ENCODE assay signal across 17 cellular contexts in the genomic region with DNA sequence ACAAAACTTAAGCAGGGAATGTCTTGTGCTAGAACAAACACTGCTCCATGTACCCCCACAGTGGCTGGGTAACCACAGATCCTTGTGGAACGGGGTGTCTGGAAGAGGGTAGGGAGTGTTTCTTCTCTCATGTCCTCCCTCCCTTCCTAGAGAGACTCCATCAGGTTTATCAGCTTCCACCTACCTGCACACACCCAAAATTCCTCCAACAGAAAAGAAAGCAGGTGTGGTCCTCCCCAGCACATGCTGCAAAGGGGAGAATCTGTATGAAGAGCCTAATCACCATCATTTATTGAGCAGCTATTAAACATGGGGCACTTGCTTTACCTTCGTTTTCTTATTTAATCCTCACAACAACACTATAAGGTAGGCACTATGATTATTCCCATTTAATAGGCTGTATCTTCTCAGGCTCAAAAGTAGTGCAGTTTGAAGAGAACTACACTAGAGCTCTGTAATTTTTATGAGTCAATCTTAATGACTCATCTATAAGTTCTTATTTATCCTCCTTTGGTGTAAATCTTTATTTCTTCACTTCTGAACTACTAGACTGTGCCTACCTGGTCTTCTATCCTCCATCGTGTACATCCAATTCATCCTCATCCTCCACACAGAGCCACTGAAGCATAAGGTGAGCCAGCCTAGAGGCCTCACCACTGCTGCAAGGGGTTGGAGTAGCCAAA. TPM values are rescaled to one million over a fixed set of nuclear protein-coding genes. Genes with fewer than 3 reads are reported as not detected.
DNase-seq lines count a peak whose midpoint lies in the region; ATAC-seq and TF ChIP-seq lines count a peak whose summit lies in the region.
"Had no signal": no experiment of that assay in that cellular context is flagged by ENCODE, and none has a peak within 500 bp of the region (broad histone marks: within the 10 kb centered on the region; RNA-seq: fewer than 3 reads in every experiment).

No MANE protein-coding gene starts in this region.

- H3K27ac Mint-ChIP-seq in HFFc6, result no peak overlapping the region

- no peaks in the 10 kb centered on the region for H4K20me1 ChIP-seq in hepatocyte (ENCODE audit: insufficient read depth, poor library complexity, severe bottlenecking)

- DNase-seq in HCEC 1CT, result peak; percentile 2
- DNase-seq in RWPE2 (ENCODE audit: low spot score), result no peak
- no peak for DNase-seq in hepatocyte (ENCODE audit: low spot score)
- DNase-seq in renal cortical epithelial cell (ENCODE audit: low read depth), result peak; percentile 4
- no peak for DNase-seq in effector memory CD4-positive, alpha-beta T cell
- no peak for DNase-seq in HFFc6
- DNase-seq: H7; Kasumi-1; NCI-H1092 treated with DMSO at 0.1 percent for 48 hours; NCI-H1694; NCI-H2081 treated with DMSO at 0.1 percent for 48 hours; NCI-H446 treated with DMSO at 0.1 percent for 48 hours; NCI-H69; NK-92 treated with Interleukin-12 subunit alpha and Interleukin-12 subunit beta, amount 100 ng/mL, for 24 hours; SIG-M5 had no signal

- no peaks in the 10 kb centered on the region for H3K79me2 ChIP-seq in hepatocyte

- WGBS in hepatocyte (ENCODE audit: low lambda C conversion rate, missing lambda C conversion rate), result 75% methylated on average over 3 of the region's 3 CpGs

- peak; percentile 69 for ATAC-seq in RWPE2 (ENCODE audit: low read depth)
- ATAC-seq in HG03159 (IDR thresholded peaks at IDR 0.05; ENCODE audit: unreplicated experiment), result no peak

- TF ChIP-seq CTCF in RWPE2 (IDR thresholded peaks at IDR 0.05; ENCODE audit: poor library complexity, severe bottlenecking) (no peak), hepatocyte (IDR thresholded peaks at IDR 0.05; ENCODE audit: poor library complexity) (no peak), HFFc6 (IDR thresholded peaks at IDR 0.05) (no peak)

- no peaks in the 10 kb centered on the region for H3K9me3 Mint-ChIP-seq in HFFc6

- peaks cover 3% of the 10 kb centered on the region for H3K27me3 Mint-ChIP-seq in HFFc6 (ENCODE audit: insufficient read depth)

- H3K36me3 Mint-ChIP-seq in HFFc6 (ENCODE audit: low read depth), result no peaks in the 10 kb centered on the region

- H3K4me1 ChIP-seq in RWPE2 (ENCODE audit: insufficient read depth, poor library complexity, severe bottlenecking) (no peaks in the 10 kb centered on the region), hepatocyte (ENCODE audit: insufficient read depth) (no peaks in the 10 kb centered on the region)
- no peaks in the 10 kb centered on the region for H3K4me1 ChIP-seq in effector memory CD4-positive, alpha-beta T cell (ENCODE audit: control insufficient read depth, insufficient read depth, low read length, poor library complexity, severe bottlenecking)

- H3K9me2 ChIP-seq in hepatocyte (replicated peaks; ENCODE audit: insufficient read depth), result no peaks in the 10 kb centered on the region

- no peak overlapping the region for H3K4me2 ChIP-seq in hepatocyte

- no peaks in the 10 kb centered on the region for H3K27me3 ChIP-seq in RWPE2 (ENCODE audit: insufficient read depth, poor library complexity, severe bottlenecking)
- no peaks in the 10 kb centered on the region for H3K27me3 ChIP-seq in hepatocyte
- no peaks in the 10 kb centered on the region for H3K27me3 ChIP-seq in effector memory CD4-positive, alpha-beta T cell (replicated peaks; ENCODE audit: control insufficient read depth, insufficient read depth, low read length, poor library complexity, severe bottlenecking)

- H3K9me3 ChIP-seq in RWPE2 (ENCODE audit: severe bottlenecking) (no peaks in the 10 kb centered on the region), hepatocyte (ENCODE audit: low read depth) (no peaks in the 10 kb centered on the region)
- H3K9me3 ChIP-seq in effector memory CD4-positive, alpha-beta T cell (ENCODE audit: control insufficient read depth, low read length), result no peaks in the 10 kb centered on the region

- H3K27ac ChIP-seq in RWPE2 (ENCODE audit: poor library complexity, severe bottlenecking) (no peak overlapping the region), hepatocyte (peak overlapping the region; percentile 28)
- no peak overlapping the region for H3K27ac ChIP-seq in effector memory CD4-positive, alpha-beta T cell (ENCODE audit: insufficient read depth, low read length, poor library complexity, severe bottlenecking)
- H3K27ac ChIP-seq: C4-2B had no signal

- no peaks in the 10 kb centered on the region for H3K4me1 Mint-ChIP-seq in HFFc6 (ENCODE audit: low read depth)

- no peak overlapping the region for H2AFZ ChIP-seq in hepatocyte

- H3K4me3 ChIP-seq in RWPE2 (ENCODE audit: severe bottlenecking) (no peak overlapping the region), hepatocyte (no peak overlapping the region)
- no peak overlapping the region for H3K4me3 ChIP-seq in effector memory CD4-positive, alpha-beta T cell (ENCODE audit: insufficient read depth, low read depth, low read length, poor library complexity, severe bottlenecking)

- no peaks in the 10 kb centered on the region for H3K36me3 ChIP-seq in RWPE2 (ENCODE audit: low read depth)
- H3K36me3 ChIP-seq in hepatocyte (replicated peaks; ENCODE audit: insufficient read depth, low read depth), result no peaks in the 10 kb centered on the region
- no peaks in the 10 kb centered on the region for H3K36me3 ChIP-seq in effector memory CD4-positive, alpha-beta T cell (ENCODE audit: control insufficient read depth, insufficient read depth, low read length)

- no peak overlapping the region for H3K4me3 Mint-ChIP-seq in HFFc6

RNA-seq across cellular contexts. Expression of gene C9orf40, which starts 31.6 kb away (rescaled TPM):
- total RNA-seq in hepatocyte (10.1 and 13.0 TPM in 2 replicates), renal cortical epithelial cell (3.0 and 3.1 TPM in 2 replicates)
- 11.1 and 17.4 TPM in 2 replicates for polyA plus RNA-seq in hepatocyte
- total RNA-seq in HFFc6 (2021; fragmentation: NEBNext Ultra II Directional; extraction: Animal tissue kit (Norgen Biotek cat#: 25700)), result 10 to 100 TPM in 1 of 6 experiments, 1 to 10 TPM in 5; 5.7 to 12.0 (median 8.2) TPM

RNA-seq across cellular contexts. Expression of gene TRPM6, which starts 33.4 kb away (rescaled TPM):
- total RNA-seq in hepatocyte (19.0 and 20.3 TPM in 2 replicates), renal cortical epithelial cell (0.15 and 0.17 TPM in 2 replicates)
- 3.7 and 3.8 TPM in 2 replicates for polyA plus RNA-seq in hepatocyte
- not detected for total RNA-seq in HFFc6 (2021; fragmentation: NEBNext Ultra II Directional; extraction: Animal tissue kit (Norgen Biotek cat#: 25700))

Comparison
In these comparisons a context has a peak if more than half of its experiments do, and no peak if none do; other contexts are left out.
1. DNase-seq: peak in HCEC 1CT (single experiment) and renal cortical epithelial cell (single experiment); none in RWPE2 (single experiment), hepatocyte (single experiment), effector memory CD4-positive, alpha-beta T cell (0 of 3) and HFFc6 (single experiment).
2. RNA of gene TRPM6, which starts 33.4 kb away (total RNA-seq): 19.0 to 20.3 TPM in hepatocyte; 0.15 to 0.17 TPM in renal cortical epithelial cell and not detected in HFFc6; every median in the first group is over 10 times any median in the second.